17 cellular contexts compared by ENCODE assay signal in the genomic region with DNA sequence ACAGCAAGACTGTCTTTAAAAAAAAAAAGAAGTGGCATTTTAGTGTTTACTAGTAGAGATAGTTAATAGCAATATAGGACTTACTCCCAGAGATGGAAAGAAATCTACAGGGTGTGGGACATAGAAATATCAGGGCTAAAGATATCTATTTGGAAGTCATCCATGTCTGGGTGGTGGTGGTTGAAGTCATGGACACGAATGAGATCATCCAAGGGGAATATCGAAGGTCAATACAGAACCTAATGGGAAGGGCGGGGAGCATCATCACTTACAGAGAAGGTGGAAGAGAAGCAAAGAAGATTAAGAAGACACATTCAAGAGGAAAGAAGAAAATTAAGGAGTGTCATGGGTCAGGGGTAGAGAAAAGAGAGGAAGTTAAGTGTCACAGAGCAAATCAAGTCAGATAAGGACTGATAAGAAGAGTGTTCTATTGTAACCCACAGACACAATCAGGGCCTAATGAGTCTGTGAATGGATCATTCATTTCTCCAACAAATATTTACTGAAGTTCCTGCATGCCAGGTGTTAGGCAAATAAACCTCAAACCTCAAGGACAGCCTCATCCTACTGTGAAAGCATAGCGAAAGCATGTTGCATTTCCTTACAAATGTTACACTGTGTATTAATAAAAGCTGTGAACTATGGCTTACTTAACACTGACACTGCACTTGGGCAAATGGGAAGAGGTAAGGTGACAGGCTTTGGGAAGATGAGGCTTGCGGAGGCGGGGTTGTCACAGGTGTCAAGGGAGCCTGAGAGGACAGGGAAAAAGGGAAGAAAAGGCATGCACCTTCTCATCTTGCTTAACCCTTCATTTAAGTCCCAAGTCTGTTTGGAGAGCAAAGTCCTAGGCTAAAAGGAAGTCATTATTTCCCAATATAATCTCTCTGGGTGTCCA.
A peak's percentile ranks its signal among the peaks of the same experiment; 100 is the strongest.
DNase-seq lines count a peak whose midpoint lies in the region; ATAC-seq, FAIRE-seq and TF ChIP-seq lines count a peak whose summit lies in the region.
"Had no signal": no experiment of that assay in that cellular context is flagged by ENCODE, and none has a peak within 500 bp of the region (broad histone marks: within the 10 kb centered on the region; RNA-seq: fewer than 3 reads in every experiment).

No MANE protein-coding gene starts in this region.

- peaks cover 0 to 4% (median 0%) of the 10 kb centered on the region in 3 donors for H3K4me1 ChIP-seq in pancreas
- H3K4me1 ChIP-seq: lower lobe of right lung had no signal

- H3K36me3 ChIP-seq in pancreas: no peaks in the 10 kb centered on the region
- H3K36me3 ChIP-seq: lower lobe of right lung had no signal

- TF ChIP-seq CTCF in fibroblast of the aortic adventitia (IDR thresholded peaks at IDR 0.05; ENCODE audit: insufficient read depth, low read length) (no peak), pancreas (IDR thresholded peaks at IDR 0.05) (no peak), GM13977 (IDR thresholded peaks at IDR 0.05; ENCODE audit: extremely low read depth, insufficient read depth, missing control alignments) (no peak)

- H3K27ac ChIP-seq in pancreas: no peak overlapping the region
- H3K27ac ChIP-seq: HL-60, lower lobe of right lung had no signal

- peak in 3 of 4 donors; percentile 72 to 76 (median 75) for ATAC-seq in pancreas
- ATAC-seq: activated naive CD8-positive, alpha-beta T cell treated with anti-CD3 and anti-CD28 coated beads, Interleukin-2, amount 50 U/mL, for 24 hours; lower lobe of right lung; Panc1 had no signal

- H3K4me3 ChIP-seq in fibroblast of the aortic adventitia (ENCODE audit: low read depth, low read length) (no peak overlapping the region), pancreas (no peak overlapping the region)
- H3K4me3 ChIP-seq: lower lobe of right lung had no signal

- intact Hi-C loops in pancreas (cut with DNase I): no loop called here

- H3K9me3 ChIP-seq in pancreas: no peaks in the 10 kb centered on the region
- H3K9me3 ChIP-seq: lower lobe of right lung had no signal

- no peak for DNase-seq in HTR-8/SVneo (ENCODE audit: insufficient read length, low spot score)
- peak; percentile 73 for DNase-seq in NCI-H526 treated with DMSO at 0.1 percent for 48 hours (lab: John Stamatoyannopoulos, UW)
- DNase-seq in fibroblast of the aortic adventitia (ENCODE audit: low read depth): peak; percentile 22
- no peak for DNase-seq in pancreas
- no peak for DNase-seq in NK-92 treated with Interleukin-12 subunit alpha and Interleukin-12 subunit beta, amount 100 ng/mL, for 24 hours (lab: John Stamatoyannopoulos, UW)
- no peak for DNase-seq in DMS114 treated with DMSO at 0.1 percent for 48 hours (lab: John Stamatoyannopoulos, UW; ENCODE audit: unreplicated experiment)
- no peak for DNase-seq in AML-193 (lab: John Stamatoyannopoulos, UW)
- no peak for DNase-seq in GM13977 (ENCODE audit: low spot score)
- DNase-seq: activated CD4-positive, alpha-beta T cell treated with anti-CD3 and anti-CD28 coated beads, Interleukin-2, amount 10 ng/mL, durations not matched to agents 7 days and 5 days; activated naive CD8-positive, alpha-beta T cell treated with anti-CD3 and anti-CD28 coated beads, Interleukin-2, amount 50 U/mL, for 24 hours; cortex of kidney; lower lobe of right lung; occipital lobe; stimulated activated CD4-positive, alpha-beta T cell treated with anti-CD3 and anti-CD28 coated beads, Interleukin-12 subunit alpha, Interleukin-12 subunit beta, amount 100 ng/mL, for 4 hours; T-helper 1 cell had no signal

- FAIRE-seq in HTR-8/SVneo (lab: Jason Lieb, UNC) (peak; percentile 4), pancreas (lab: Jason Lieb, UNC) (no peak)

- 56% methylated on average over 6 of the region's 6 CpGs for WGBS in pancreas, 2 donors

- no peaks in the 10 kb centered on the region for H3K27me3 ChIP-seq in pancreas

- in situ Hi-C loops in GM13977 (cut with MboI; ENCODE audit: low pct_unique_long_range_greater_than_20kb, low sequenced_read_pairs, unreplicated experiment): no loop called here

Comparison
In these comparisons a context has a peak if more than half of its experiments do, and no peak if none do; other contexts are left out.
1. DNase-seq: peak in NCI-H526 treated with DMSO at 0.1 percent for 48 hours (single experiment) and fibroblast of the aortic adventitia (single experiment); none in HTR-8/SVneo (single experiment), pancreas (0 of 6), NK-92 treated with Interleukin-12 subunit alpha and Interleukin-12 subunit beta, amount 100 ng/mL, for 24 hours (single experiment), DMS114 treated with DMSO at 0.1 percent for 48 hours (single experiment), AML-193 (0 of 2) and GM13977 (single experiment).